17 cellular contexts compared by ENCODE assay signal in genomic region chr18:13756261-13756660, GRCh38. TPM values are rescaled to one million over a fixed set of nuclear protein-coding genes. Genes with fewer than 3 reads are reported as not detected.
A peak's percentile ranks its signal among the peaks of the same experiment; 100 is the strongest.
DNase-seq lines count a peak whose midpoint lies in the region; ATAC-seq and TF ChIP-seq lines count a peak whose summit lies in the region.
"Had no signal": no experiment of that assay in that cellular context is flagged by ENCODE, and none has a peak within 500 bp of the region (broad histone marks: within the 10 kb centered on the region; RNA-seq: fewer than 3 reads in every experiment).

No MANE protein-coding gene starts in this region.

- DNase-seq in heart left ventricle (peak in 2 of 5 donors; percentile 40 to 44), right atrium auricular region (ENCODE audit: low spot score) (no peak), endothelial cell (ENCODE audit: low spot score) (no peak), left ventricle myocardium inferior (peak; percentile 21), right lobe of liver (peak; percentile 49 to 89 (median 81)), colonic mucosa (no peak), LoVo (ENCODE audit: low spot score) (no peak)
- DNase-seq: C1 segment of cervical spinal cord; Calu3; CD4-positive, alpha-beta memory T cell; COR-L47; DMS53; DMS79 treated with DMSO at 0.1 percent for 48 hours; GF-D8; GOT3; HFFc6 had no signal

- H3K4me3 ChIP-seq in heart left ventricle (no peak overlapping the region), right atrium auricular region (no peak overlapping the region), left ventricle myocardium inferior (no peak overlapping the region), right lobe of liver (no peak overlapping the region), colonic mucosa (no peak overlapping the region)
- H3K4me3 ChIP-seq: HAP-1 had no signal

- H3K27me3 Mint-ChIP-seq in endothelial cell (ENCODE audit: unreplicated experiment), result peaks cover under 1% of the 10 kb centered on the region
- H3K27me3 Mint-ChIP-seq: CD4-positive, alpha-beta memory T cell had no signal

- H3K36me3 Mint-ChIP-seq in endothelial cell (ENCODE audit: low read depth, unreplicated experiment), result peaks cover 40% of the 10 kb centered on the region

- WGBS in heart left ventricle, 4 donors, result 65 to 94% (median 71%) methylated on average over 2 of the region's 2 CpGs
- 29% methylated on average over 1 of the region's 2 CpGs for WGBS in right lobe of liver (ENCODE audit: insufficient coverage, low coverage, low lambda C conversion rate, missing lambda C conversion rate)

- H3K27me3 ChIP-seq in heart left ventricle (no peaks in the 10 kb centered on the region), right atrium auricular region (no peaks in the 10 kb centered on the region), left ventricle myocardium inferior (ENCODE audit: low read depth) (no peaks in the 10 kb centered on the region), right lobe of liver (no peaks in the 10 kb centered on the region), colonic mucosa (no peaks in the 10 kb centered on the region)

- H3K36me3 ChIP-seq in heart left ventricle, result peaks cover 0 to 95% (median 79%) of the 10 kb centered on the region in 9 donors
- peaks cover 57% of the 10 kb centered on the region for H3K36me3 ChIP-seq in right atrium auricular region
- H3K36me3 ChIP-seq in left ventricle myocardium inferior, result peaks cover 70% of the 10 kb centered on the region
- H3K36me3 ChIP-seq in right lobe of liver, result peaks cover 0 to 25% (median 3%) of the 10 kb centered on the region in 4 donors
- H3K36me3 ChIP-seq in colonic mucosa, result no peaks in the 10 kb centered on the region

- H3K4me1 ChIP-seq in heart left ventricle (peaks cover 0 to 6% (median 0%) of the 10 kb centered on the region in 12 donors), right atrium auricular region (no peaks in the 10 kb centered on the region), left ventricle myocardium inferior (peaks cover 16% of the 10 kb centered on the region), right lobe of liver (peaks cover 0 to 6% (median 2%) of the 10 kb centered on the region in 4 donors), colonic mucosa (no peaks in the 10 kb centered on the region)
- H3K4me1 ChIP-seq: HAP-1 had no signal

- no peak overlapping the region for H3K27ac Mint-ChIP-seq in endothelial cell (ENCODE audit: unreplicated experiment)
- H3K27ac Mint-ChIP-seq: CD4-positive, alpha-beta memory T cell; HFFc6 had no signal

- H3K4me3 Mint-ChIP-seq in endothelial cell (ENCODE audit: unreplicated experiment), result peak overlapping the region; percentile 59
- H3K4me3 Mint-ChIP-seq: CD4-positive, alpha-beta memory T cell; HFFc6 had no signal

- no peak overlapping the region for H3K27ac ChIP-seq in heart left ventricle
- H3K27ac ChIP-seq in right atrium auricular region, result no peak overlapping the region
- H3K27ac ChIP-seq in left ventricle myocardium inferior (replicated peaks), result no peak overlapping the region
- peak overlapping the region in 2 of 3 donors; percentile 5 to 21 for H3K27ac ChIP-seq in right lobe of liver
- H3K27ac ChIP-seq in colonic mucosa, result no peak overlapping the region

- intact Hi-C loops in heart left ventricle (cut with DNase I) (no loop called here), left ventricle myocardium inferior (cut with micrococcal nuclease) (no loop called here), right lobe of liver (cut with DNase I) (no loop called here), colonic mucosa (cut with DNase I) (no loop called here)

- ATAC-seq in heart left ventricle (peak; percentile 56 to 89 (median 80)), right lobe of liver (peak; percentile 94 to 100 (median 99))

- no peak overlapping the region for H3K9ac ChIP-seq in colonic mucosa (ENCODE audit: low read depth in 2 of 2, low read length in 2 of 2)

- H3K9me3 ChIP-seq in heart left ventricle (peaks cover 0 to 3% (median 0%) of the 10 kb centered on the region in 12 donors), right atrium auricular region (no peaks in the 10 kb centered on the region), left ventricle myocardium inferior (replicated peaks) (no peaks in the 10 kb centered on the region), right lobe of liver (no peaks in the 10 kb centered on the region), colonic mucosa (no peaks in the 10 kb centered on the region)
- H3K9me3 ChIP-seq: HAP-1 had no signal

- H3K4me1 Mint-ChIP-seq in endothelial cell (ENCODE audit: unreplicated experiment), result peaks cover 2% of the 10 kb centered on the region
- H3K4me1 Mint-ChIP-seq: CD4-positive, alpha-beta memory T cell had no signal

- H3K9me3 Mint-ChIP-seq in endothelial cell (ENCODE audit: unreplicated experiment), result no peaks in the 10 kb centered on the region
- H3K9me3 Mint-ChIP-seq: CD4-positive, alpha-beta memory T cell; HFFc6 had no signal

- no peak for TF ChIP-seq POLR2A in heart left ventricle (IDR thresholded peaks at IDR 0.05)
- no peak for TF ChIP-seq POLR2A in right lobe of liver (IDR thresholded peaks at IDR 0.05)

- no peak for TF ChIP-seq CTCF in heart left ventricle (IDR thresholded peaks at IDR 0.05)
- no peak for TF ChIP-seq CTCF in right atrium auricular region (IDR thresholded peaks at IDR 0.05)
- TF ChIP-seq CTCF in endothelial cell (IDR thresholded peaks at IDR 0.05; ENCODE audit: unreplicated experiment), result no peak
- TF ChIP-seq CTCF in left ventricle myocardium inferior (IDR thresholded peaks at IDR 0.05; ENCODE audit: borderline replicate concordance), result no peak
- TF ChIP-seq CTCF in right lobe of liver (IDR thresholded peaks at IDR 0.05), result no peak
- TF ChIP-seq CTCF in colonic mucosa (IDR thresholded peaks at IDR 0.05), result no peak

RNA-seq across cellular contexts. Expression of gene RNMT, which starts 29.8 kb away (rescaled TPM):
- 10 to 100 TPM; 19.9 to 38.0 (median 26.6) TPM for total RNA-seq in heart left ventricle
- 10 to 100 TPM; 14.8 to 18.2 TPM for polyA plus RNA-seq in heart left ventricle
- total RNA-seq in right atrium auricular region, result 10 to 100 TPM; 22.2 to 28.9 TPM
- 30.7 TPM for total RNA-seq in endothelial cell (ENCODE audit: unreplicated experiment)
- 24.2 TPM for total RNA-seq in left ventricle myocardium inferior
- total RNA-seq in right lobe of liver, result 10 to 100 TPM in 1 of 6 experiments, 1 to 10 TPM in 5; 7.4 to 20.4 (median 9.0) TPM
- 10 to 100 TPM; 17.0 to 43.4 TPM for total RNA-seq in colonic mucosa

RNA-seq across cellular contexts. Expression of gene FAM210A, which starts 29.9 kb away (rescaled TPM):
- total RNA-seq in heart left ventricle (10 to 100 TPM; 29.3 to 66.4 (median 48.7) TPM), right atrium auricular region (10 to 100 TPM; 31.8 to 40.8 TPM), endothelial cell (ENCODE audit: unreplicated experiment) (15.4 TPM), left ventricle myocardium inferior (52.9 TPM), right lobe of liver (10 to 100 TPM in 5 of 6 experiments, 1 to 10 TPM in 1; 9.3 to 21.9 (median 11.8) TPM), colonic mucosa (10 to 100 TPM; 18.6 to 31.0 TPM)
- 10 to 100 TPM; 14.0 to 26.1 TPM for polyA plus RNA-seq in heart left ventricle

Comparison
In these comparisons a context has a peak if more than half of its experiments do, and no peak if none do; other contexts are left out.
1. DNase-seq: peak in left ventricle myocardium inferior (single experiment) and right lobe of liver (3 of 3); none in right atrium auricular region (single experiment), endothelial cell (single experiment), colonic mucosa (single experiment) and LoVo (single experiment).
2. H3K27ac ChIP-seq: peak in right lobe of liver (2 of 3); none in heart left ventricle (0 of 12), right atrium auricular region (0 of 2), left ventricle myocardium inferior (single experiment) and colonic mucosa (single experiment).